In the genomic region with DNA sequence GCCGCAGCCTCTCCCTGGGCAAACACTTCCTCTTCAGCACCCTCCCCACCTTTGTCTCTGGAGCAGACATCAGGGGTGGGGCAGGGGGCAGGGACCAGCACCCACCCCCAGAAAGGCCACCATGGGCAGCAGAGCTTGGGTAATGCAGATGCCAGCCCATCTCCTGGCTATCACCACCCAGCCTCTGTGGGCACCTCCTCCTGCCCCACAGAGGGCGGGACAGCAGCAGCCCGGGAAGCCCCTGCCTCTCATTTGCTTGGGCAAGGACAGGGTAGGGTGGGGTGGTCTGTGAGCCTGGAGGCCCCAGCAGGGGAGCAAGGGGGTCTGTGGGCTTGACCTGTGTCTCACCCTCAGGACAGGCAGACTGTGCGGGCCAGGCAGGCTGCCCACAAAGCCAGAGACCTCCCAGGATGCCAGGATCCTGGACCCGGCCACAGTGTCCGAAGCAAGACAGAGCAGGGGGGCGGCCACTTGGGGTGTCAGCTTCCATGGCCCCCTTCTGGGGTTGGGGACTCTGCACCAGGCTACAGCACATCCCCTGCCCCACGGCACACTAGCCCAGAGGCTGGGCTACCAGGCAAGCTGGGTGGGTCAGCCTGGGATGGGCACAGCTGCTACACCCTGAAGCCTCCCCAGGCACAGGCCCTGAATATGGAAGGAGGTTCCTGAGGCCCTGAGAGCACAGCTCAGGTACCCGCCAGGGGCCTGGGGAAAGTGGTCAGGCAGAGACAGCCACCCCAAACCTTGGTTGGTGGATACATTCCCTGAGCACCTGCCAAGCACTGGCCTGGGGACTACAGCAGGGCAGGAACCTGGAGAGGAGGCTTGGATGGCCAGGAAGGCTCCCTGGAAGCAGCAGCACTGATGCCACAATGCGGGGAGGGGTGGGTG, we compare ENCODE assay signal across 8 cellular contexts. TPM values are rescaled to one million over a fixed set of nuclear protein-coding genes. Genes with fewer than 3 reads are reported as not detected.
DNase-seq lines count a peak whose midpoint lies in the region; TF ChIP-seq lines count a peak whose summit lies in the region.
"Had no signal": no experiment of that assay in that cellular context is flagged by ENCODE, and none has a peak within 500 bp of the region (broad histone marks: within the 10 kb centered on the region; RNA-seq: fewer than 3 reads in every experiment).

No MANE protein-coding gene starts in this region.

- no peak for TF ChIP-seq CTCF in AG04450 (IDR thresholded peaks at IDR 0.05; ENCODE audit: low read depth, low read length)
- no peak for TF ChIP-seq CTCF in colonic mucosa (IDR thresholded peaks at IDR 0.05)

- H3K4me1 ChIP-seq in colonic mucosa, result peaks cover 20% of the 10 kb centered on the region

- H3K9ac ChIP-seq in colonic mucosa (ENCODE audit: low read depth in 2 of 2, low read length in 2 of 2), result peak overlapping the region in 1 of 2 donors; percentile 10

- intact Hi-C loops in colonic mucosa (cut with DNase I), result loop anchor here (5.0 kb wide), 1 partner anchor 50 kb away; the partner anchor contains the start of gene PTDSS2

- POLR2A ChIA-PET in AG04450 (lab: Yijun Ruan, JAX), result no interaction called here

- H3K4me3 ChIP-seq in AG04450 (ENCODE audit: low read depth, low read length) (no peak overlapping the region), MG63 (peak overlapping the region; percentile 12; the same call in 1 of the 2 replicates), colonic mucosa (no peak overlapping the region)

- H3K36me3 ChIP-seq in MG63 (peaks cover 78% of the 10 kb centered on the region), colonic mucosa (peaks cover 26% of the 10 kb centered on the region)

- DNase-seq in AG04450 (ENCODE audit: low read depth, low spot score), result no peak
- no peak for DNase-seq in MG63
- peak; percentile 49 for DNase-seq in islet precursor cell
- no peak for DNase-seq in colonic mucosa
- DNase-seq in OCI-M1 (lab: John Stamatoyannopoulos, UW), result no peak
- DNase-seq in stimulated activated CD4-positive, alpha-beta T cell treated with anti-CD3 and anti-CD28 coated beads, Interleukin-4, amount 100 ng/mL, for 24 hours, result no peak
- DNase-seq: COR-L47, natural killer cell had no signal

- peak overlapping the region; percentile 11 for H3K27ac ChIP-seq in AG04450 (ENCODE audit: low read depth, low read length)
- H3K27ac ChIP-seq in colonic mucosa, result no peak overlapping the region

- peaks cover 16% of the 10 kb centered on the region; the same call in 1 of the 2 replicates for H3K9me3 ChIP-seq in AG04450 (ENCODE audit: control insufficient read depth, insufficient read depth, low read length)
- no peaks in the 10 kb centered on the region for H3K9me3 ChIP-seq in MG63
- no peaks in the 10 kb centered on the region for H3K9me3 ChIP-seq in colonic mucosa

- H3K27me3 ChIP-seq in AG04450 (ENCODE audit: control insufficient read depth, insufficient read depth, low read length) (no peaks in the 10 kb centered on the region), MG63 (no peaks in the 10 kb centered on the region), colonic mucosa (no peaks in the 10 kb centered on the region)

- CTCF ChIA-PET in AG04450 (lab: Charles Lee), result interaction anchor here (0.5 kb wide), 1 partner anchor 276 kb away, joined by 3 read pairs; no protein-coding TSS in a partner anchor

RNA-seq across cellular contexts. Expression of gene RNH1, which starts 4.5 kb away (rescaled TPM):
- polyA plus RNA-seq in AG04450 (2011; rRNA removed), result 98.6 and 168 TPM in 2 replicates
- polyA minus RNA-seq in AG04450 (2011; rRNA and poly(A)+ RNA removed), result 54.2 and 75.4 TPM in 2 replicates
- 556 and 832 TPM in 2 replicates for total RNA-seq in MG63 (2014; rRNA removed; shearing (Covaris generic); ENCODE audit: low replicate concordance)
- total RNA-seq in colonic mucosa, result 100 to 1,000 TPM; 106 to 140 TPM

RNA-seq across cellular contexts. Expression of gene HRAS, which starts 32.8 kb away (rescaled TPM):
- 44.7 and 58.7 TPM in 2 replicates for polyA plus RNA-seq in AG04450 (2011; rRNA removed)
- 57.0 and 71.2 TPM in 2 replicates for polyA minus RNA-seq in AG04450 (2011; rRNA and poly(A)+ RNA removed)
- total RNA-seq in MG63 (2014; rRNA removed; shearing (Covaris generic); ENCODE audit: low replicate concordance), result 78.8 and 207 TPM in 2 replicates
- 10 to 100 TPM; 38.4 to 67.0 TPM for total RNA-seq in colonic mucosa

RNA-seq across cellular contexts. Expression of gene LRRC56, which starts 34.8 kb away (rescaled TPM):
- 0.86 and 1.5 TPM in 2 replicates for polyA plus RNA-seq in AG04450 (2011; rRNA removed)
- 0.48 and 0.83 TPM in 2 replicates for polyA minus RNA-seq in AG04450 (2011; rRNA and poly(A)+ RNA removed)
- 0.63 TPM in 1 of 2 replicates, not detected in the other for total RNA-seq in MG63 (2014; rRNA removed; shearing (Covaris generic); ENCODE audit: low replicate concordance)
- 1 to 10 TPM; 2.8 to 3.2 TPM for total RNA-seq in colonic mucosa

RNA-seq across cellular contexts. Expression of gene PTDSS2, which starts 52.5 kb away (rescaled TPM):
- polyA plus RNA-seq in AG04450 (2011; rRNA removed), result 15.8 and 19.7 TPM in 2 replicates
- 23.7 and 37.1 TPM in 2 replicates for polyA minus RNA-seq in AG04450 (2011; rRNA and poly(A)+ RNA removed)
- 30.2 and 43.3 TPM in 2 replicates for total RNA-seq in MG63 (2014; rRNA removed; shearing (Covaris generic); ENCODE audit: low replicate concordance)
- 10 to 100 TPM; 20.6 to 27.6 TPM for total RNA-seq in colonic mucosa

RNA-seq across cellular contexts. Expression of gene LMNTD2, which starts 58.0 kb away (rescaled TPM):
- 0.32 and 0.67 TPM in 2 replicates for polyA plus RNA-seq in AG04450 (2011; rRNA removed)
- not detected in 2 replicates for polyA minus RNA-seq in AG04450 (2011; rRNA and poly(A)+ RNA removed)
- total RNA-seq in MG63 (2014; rRNA removed; shearing (Covaris generic); ENCODE audit: low replicate concordance), result 0.20 and 0.30 TPM in 2 replicates
- 10 to 100 TPM in 1 of 2 donors, 1 to 10 TPM in 1; 9.8 to 13.6 TPM for total RNA-seq in colonic mucosa
